In genomic region chr21:46130721-46131720, GRCh38 we compare ENCODE assay signal across 27 cellular contexts. TPM values are rescaled to one million over a fixed set of nuclear protein-coding genes. Genes with fewer than 3 reads are reported as not detected.
DNase-seq lines count a peak whose midpoint lies in the region; ATAC-seq and TF ChIP-seq lines count a peak whose summit lies in the region.
"Had no signal": no experiment of that assay in that cellular context is flagged by ENCODE, and none has a peak within 500 bp of the region (broad histone marks: within the 10 kb centered on the region; RNA-seq: fewer than 3 reads in every experiment).

No MANE protein-coding gene starts in this region.

- no peak overlapping the region for H3K27ac Mint-ChIP-seq in natural killer cell treated with Interleukin-12 subunit alpha and Interleukin-12 subunit beta and Interleukin-15 and Interleukin-18, amount 100 ng/mL, for 72 hours
- no peak overlapping the region for H3K27ac Mint-ChIP-seq in natural killer cell
- H3K27ac Mint-ChIP-seq in CD4-positive, alpha-beta T cell: no peak overlapping the region
- H3K27ac Mint-ChIP-seq: activated B cell treated with CpG ODN at 0.5 μM for 24 hours; activated CD4-positive, alpha-beta memory T cell treated with anti-CD3 and anti-CD28 coated beads for 36 hours; endodermal cell had no signal

- peaks cover 0 to 6% of the 10 kb centered on the region in 2 donors for H3K27me3 Mint-ChIP-seq in natural killer cell treated with Interleukin-12 subunit alpha and Interleukin-12 subunit beta and Interleukin-15 and Interleukin-18, amount 100 ng/mL, for 72 hours
- H3K27me3 Mint-ChIP-seq in natural killer cell (ENCODE audit: low read depth in 2 of 2): no peaks in the 10 kb centered on the region
- H3K27me3 Mint-ChIP-seq in CD4-positive, alpha-beta T cell: peaks cover 3% of the 10 kb centered on the region
- H3K27me3 Mint-ChIP-seq: activated B cell treated with CpG ODN at 0.5 μM for 24 hours; activated CD4-positive, alpha-beta memory T cell treated with anti-CD3 and anti-CD28 coated beads for 36 hours had no signal

- 94 to 99% methylated on average over 24 of the region's 24 CpGs for WGBS in mesodermal cell (ENCODE audit: insufficient coverage in 2 of 2), 2 experiments
- 80% methylated on average over 15 of the region's 24 CpGs; no CpG with 5 or more reads in 1 of the 2 donors for WGBS in transverse colon (ENCODE audit: low coverage in 1 of 2), 2 donors

- H3K4me3 Mint-ChIP-seq in natural killer cell treated with Interleukin-12 subunit alpha and Interleukin-12 subunit beta and Interleukin-15 and Interleukin-18, amount 100 ng/mL, for 72 hours: no peak overlapping the region
- no peak overlapping the region for H3K4me3 Mint-ChIP-seq in natural killer cell
- H3K4me3 Mint-ChIP-seq in CD4-positive, alpha-beta T cell: no peak overlapping the region
- H3K4me3 Mint-ChIP-seq: activated B cell treated with CpG ODN at 0.5 μM for 24 hours; activated CD4-positive, alpha-beta memory T cell treated with anti-CD3 and anti-CD28 coated beads for 36 hours; endodermal cell had no signal

- peaks cover 34% of the 10 kb centered on the region for H3K36me3 ChIP-seq in mesodermal cell (ENCODE audit: control insufficient read depth, insufficient read depth, low read length)
- H3K36me3 ChIP-seq in transverse colon: no peaks in the 10 kb centered on the region
- H3K36me3 ChIP-seq: adrenal gland, neutrophil had no signal

- POLR2A ChIA-PET in CD4-positive, alpha-beta T cell (lab: Charles Lee): no interaction called here

- H3K36me3 Mint-ChIP-seq in natural killer cell treated with Interleukin-12 subunit alpha and Interleukin-12 subunit beta and Interleukin-15 and Interleukin-18, amount 100 ng/mL, for 72 hours: no peaks in the 10 kb centered on the region
- H3K36me3 Mint-ChIP-seq in natural killer cell: no peaks in the 10 kb centered on the region
- no peaks in the 10 kb centered on the region for H3K36me3 Mint-ChIP-seq in CD4-positive, alpha-beta T cell (ENCODE audit: low read depth)
- H3K36me3 Mint-ChIP-seq: activated CD4-positive, alpha-beta memory T cell treated with anti-CD3 and anti-CD28 coated beads for 36 hours had no signal

- in situ Hi-C loops in transverse colon (cut with MboI; ENCODE audit: low pct_ligation_motif_present in 1 of 4, low pct_unique_long_range_greater_than_20kb in 1 of 4, low sequenced_read_pairs in 3 of 4): no loop called here

- TF ChIP-seq CTCF in natural killer cell (IDR thresholded peaks at IDR 0.05) (no peak), transverse colon (IDR thresholded peaks at IDR 0.05) (no peak)
- TF ChIP-seq CTCF in CD4-positive, alpha-beta T cell (IDR thresholded peaks at IDR 0.05): no peak

- no peak for ATAC-seq in natural killer cell treated with Interleukin-12 subunit alpha and Interleukin-12 subunit beta and Interleukin-15 and Interleukin-18, amount 100 ng/mL, for 72 hours
- ATAC-seq in natural killer cell (no peak), Right ventricle myocardium superior (ENCODE audit: poor library complexity) (peak; percentile 8)
- no peak for ATAC-seq in CD4-positive, alpha-beta T cell (ENCODE audit: poor library complexity)
- ATAC-seq: left lobe of liver, SK-N-SH treated with all-trans-retinoic acid at 6 μM for 48 hours had no signal

- H3K27ac ChIP-seq in mesodermal cell (ENCODE audit: low read depth, low read length, severe bottlenecking) (peak overlapping the region; percentile 29), transverse colon (peak overlapping the region in 3 of 4 donors; percentile 8 to 44 (median 27))
- H3K27ac ChIP-seq in CD4-positive, alpha-beta T cell (ENCODE audit: low read depth, low read length): no peak overlapping the region
- H3K27ac ChIP-seq: adrenal gland, neutrophil had no signal

- H3K4me3 ChIP-seq in mesodermal cell (ENCODE audit: extremely low read depth, insufficient read depth, low read length, poor library complexity, severe bottlenecking) (no peak overlapping the region), transverse colon (no peak overlapping the region)
- H3K4me3 ChIP-seq: adrenal gland had no signal

- CTCF ChIA-PET in CD4-positive, alpha-beta T cell (lab: Charles Lee): no interaction called here

- TF ChIP-seq POLR2A in transverse colon (IDR thresholded peaks at IDR 0.05): no peak

- no peak for TF ChIP-seq EP300 in transverse colon (IDR thresholded peaks at IDR 0.05; ENCODE audit: low read depth)

- intact Hi-C loops in natural killer cell (cut with micrococcal nuclease) (no loop called here), Right ventricle myocardium superior (cut with DNase I) (no loop called here), transverse colon (cut with DNase I; ENCODE audit: low total_unique reads) (no loop called here)
- intact Hi-C loops in CD4-positive, alpha-beta T cell (cut with DNase I, micrococcal nuclease): no loop called here

- H3K4me1 Mint-ChIP-seq in natural killer cell treated with Interleukin-12 subunit alpha and Interleukin-12 subunit beta and Interleukin-15 and Interleukin-18, amount 100 ng/mL, for 72 hours (ENCODE audit: low read depth in 2 of 2): no peaks in the 10 kb centered on the region
- no peaks in the 10 kb centered on the region for H3K4me1 Mint-ChIP-seq in natural killer cell
- H3K4me1 Mint-ChIP-seq in CD4-positive, alpha-beta T cell (ENCODE audit: low read depth): no peaks in the 10 kb centered on the region
- H3K4me1 Mint-ChIP-seq: activated B cell treated with CpG ODN at 0.5 μM for 24 hours, endodermal cell had no signal

- H3K9me3 Mint-ChIP-seq in natural killer cell treated with Interleukin-12 subunit alpha and Interleukin-12 subunit beta and Interleukin-15 and Interleukin-18, amount 100 ng/mL, for 72 hours: no peaks in the 10 kb centered on the region
- H3K9me3 Mint-ChIP-seq in natural killer cell: no peaks in the 10 kb centered on the region
- no peaks in the 10 kb centered on the region for H3K9me3 Mint-ChIP-seq in CD4-positive, alpha-beta T cell
- H3K9me3 Mint-ChIP-seq: activated B cell treated with CpG ODN at 0.5 μM for 24 hours; activated CD4-positive, alpha-beta memory T cell treated with anti-CD3 and anti-CD28 coated beads for 36 hours; endodermal cell had no signal

- H3K9me3 ChIP-seq in mesodermal cell (ENCODE audit: control insufficient read depth, low read length) (no peaks in the 10 kb centered on the region), transverse colon (no peaks in the 10 kb centered on the region)
- H3K9me3 ChIP-seq in CD4-positive, alpha-beta T cell (ENCODE audit: control insufficient read depth, low read length): no peaks in the 10 kb centered on the region
- H3K9me3 ChIP-seq: adrenal gland, Caco-2, neutrophil had no signal

- H3K4me1 ChIP-seq in mesodermal cell (ENCODE audit: control insufficient read depth, insufficient read depth, low read length, poor library complexity, severe bottlenecking) (no peaks in the 10 kb centered on the region), transverse colon (no peaks in the 10 kb centered on the region)
- H3K4me1 ChIP-seq: Caco-2 had no signal

- no peaks in the 10 kb centered on the region for H3K27me3 ChIP-seq in transverse colon
- H3K27me3 ChIP-seq in CD4-positive, alpha-beta T cell (ENCODE audit: control insufficient read depth, insufficient read depth, low read length): no peaks in the 10 kb centered on the region
- H3K27me3 ChIP-seq: adrenal gland, neutrophil had no signal

- peak; percentile 51 for DNase-seq in natural killer cell treated with Interleukin-12 subunit alpha and Interleukin-12 subunit beta and Interleukin-15 and Interleukin-18, amount 100 ng/mL, for 72 hours (ENCODE audit: low spot score)
- DNase-seq in natural killer cell (no peak), Right ventricle myocardium superior (peak; percentile 50), transverse colon (no peak), SKM-1 (lab: John Stamatoyannopoulos, UW; ENCODE audit: unreplicated experiment) (no peak), NCI-H524 treated with DMSO at 0.1 percent for 48 hours (lab: John Stamatoyannopoulos, UW) (no peak)
- no peak for DNase-seq in CD4-positive, alpha-beta T cell
- DNase-seq: activated B cell treated with CpG ODN at 0.5 μM for 24 hours; activated CD4-positive, alpha-beta memory T cell treated with anti-CD3 and anti-CD28 coated beads for 36 hours; activated gamma-delta T cell; activated T-cell treated with anti-CD3 and anti-CD28 coated beads for 4 hours; adrenal gland; Caco-2; cortex of kidney; EL; endodermal cell; GOT3; head of caudate nucleus; KG1; NCI-H1436; NCI-H524; RPMI8226; substantia nigra had no signal

RNA-seq across cellular contexts. Expression of gene FTCD, which starts 24.4 kb away (rescaled TPM):
- total RNA-seq in natural killer cell treated with Interleukin-12 subunit alpha and Interleukin-12 subunit beta and Interleukin-15 and Interleukin-18, amount 100 ng/mL, for 72 hours: not detected
- under 1 TPM in 1 of 3 donors, not detected in 2; 0.34 TPM for total RNA-seq in natural killer cell
- 1.9 TPM for total RNA-seq in Right ventricle myocardium superior
- 2.3 TPM for polyA plus RNA-seq in mesodermal cell (2013, experiment 1 of 2)
- polyA plus RNA-seq in mesodermal cell (2013, experiment 2 of 2): 1.3 TPM
- not detected for total RNA-seq in transverse colon
- total RNA-seq in CD4-positive, alpha-beta T cell: under 1 TPM; 0.17 to 0.44 TPM

RNA-seq across cellular contexts. Expression of gene COL6A2, which starts 33.1 kb away (rescaled TPM):
- 1 to 10 TPM in 1 of 2 donors, under 1 TPM in 1; 0.88 to 4.2 TPM for total RNA-seq in natural killer cell treated with Interleukin-12 subunit alpha and Interleukin-12 subunit beta and Interleukin-15 and Interleukin-18, amount 100 ng/mL, for 72 hours
- total RNA-seq in natural killer cell (100 to 1,000 TPM in 1 of 3 donors, 10 to 100 TPM in 2; 93.9 to 110 (median 97.2) TPM), Right ventricle myocardium superior (191 TPM), transverse colon (100 to 1,000 TPM; 172 to 550 (median 346) TPM)
- 360 TPM for polyA plus RNA-seq in mesodermal cell (2013, experiment 1 of 2)
- polyA plus RNA-seq in mesodermal cell (2013, experiment 2 of 2): 326 TPM
- 10 to 100 TPM; 24.1 to 26.4 TPM for total RNA-seq in CD4-positive, alpha-beta T cell

RNA-seq across cellular contexts. Expression of gene SPATC1L, which starts 53.2 kb away (rescaled TPM):
- 1 to 10 TPM in 1 of 2 donors, not detected in 1; 5.0 TPM for total RNA-seq in natural killer cell treated with Interleukin-12 subunit alpha and Interleukin-12 subunit beta and Interleukin-15 and Interleukin-18, amount 100 ng/mL, for 72 hours
- 1 to 10 TPM in 2 of 3 donors, under 1 TPM in 1; 0.18 to 4.0 (median 2.7) TPM for total RNA-seq in natural killer cell
- 6.3 TPM for total RNA-seq in Right ventricle myocardium superior
- 39.8 TPM for polyA plus RNA-seq in mesodermal cell (2013, experiment 1 of 2)
- 31.9 TPM for polyA plus RNA-seq in mesodermal cell (2013, experiment 2 of 2)
- total RNA-seq in transverse colon: 10 to 100 TPM in 1 of 4 donors, 1 to 10 TPM in 2, not detected in 1; 1.2 to 11.0 (median 8.5) TPM
- 1 to 10 TPM; 2.8 to 3.0 TPM for total RNA-seq in CD4-positive, alpha-beta T cell

Comparison
In these comparisons a context has a peak if more than half of its experiments do, and no peak if none do; other contexts are left out.
1. DNase-seq: peak in natural killer cell treated with Interleukin-12 subunit alpha and Interleukin-12 subunit beta and Interleukin-15 and Interleukin-18, amount 100 ng/mL, for 72 hours (single experiment) and Right ventricle myocardium superior (single experiment); none in natural killer cell (single experiment), transverse colon (single experiment), SKM-1 (single experiment), NCI-H524 treated with DMSO at 0.1 percent for 48 hours (single experiment) and CD4-positive, alpha-beta T cell (0 of 10).
2. RNA of gene COL6A2, which starts 33.1 kb away (total RNA-seq): 172 to 550 TPM in transverse colon, 191 TPM in Right ventricle myocardium superior (single experiment), 93.9 to 110 TPM in natural killer cell and 24.1 to 26.4 TPM in CD4-positive, alpha-beta T cell; 0.88 to 4.2 TPM in natural killer cell treated with Interleukin-12 subunit alpha and Interleukin-12 subunit beta and Interleukin-15 and Interleukin-18, amount 100 ng/mL, for 72 hours; every median in the first group is over 4 times any median in the second.